Comparison of ENCODE assay signal across 21 cellular contexts in genomic region chr16:73323880-73324279, GRCh38.
DNase-seq lines count a peak whose midpoint lies in the region; ATAC-seq and TF ChIP-seq lines count a peak whose summit lies in the region.
"Had no signal": no experiment of that assay in that cellular context is flagged by ENCODE, and none has a peak within 500 bp of the region (broad histone marks: within the 10 kb centered on the region; RNA-seq: fewer than 3 reads in every experiment).

No MANE protein-coding gene starts in this region.

- WGBS in testis, 2 donors = 13 to 38% methylated on average over 1 of the region's 1 CpG

- ATAC-seq in left ventricle myocardium superior (peak; percentile 31), left cardiac atrium (no peak), left lobe of liver (peak; percentile 29), sciatic nerve (no peak)
- ATAC-seq: SK-N-SH treated with all-trans-retinoic acid at 6 μM for 48 hours, T-cell had no signal

- no peak for DNase-seq in left ventricle myocardium superior
- DNase-seq in left cardiac atrium = no peak
- DNase-seq in NCI-H446 treated with DMSO at 0.1 percent for 48 hours (lab: John Stamatoyannopoulos, UW) = peak; percentile 17
- no peak for DNase-seq in left lobe of liver (ENCODE audit: low spot score)
- peak; percentile 23 for DNase-seq in testis
- no peak for DNase-seq in HK-2 (ENCODE audit: unreplicated experiment)
- no peak for DNase-seq in erythroblast (lab: John Stamatoyannopoulos, UW)
- DNase-seq in sciatic nerve (ENCODE audit: low spot score) = no peak
- DNase-seq: ACHN, H7, HFFc6, Karpas-422, MG63, NCI-H1092 treated with DMSO at 0.1 percent for 48 hours, NCI-H146, NCI-H2081 treated with DMSO at 0.1 percent for 48 hours, NCI-H345, SIG-M5, T-cell had no signal

- no peaks in the 10 kb centered on the region for H3K4me1 ChIP-seq in testis

- no peak overlapping the region for H3K4me3 ChIP-seq in testis
- H3K4me3 ChIP-seq: MG63 had no signal

- no peak for TF ChIP-seq CTCF in testis (IDR thresholded peaks at IDR 0.05)

- H3K36me3 ChIP-seq in testis (ENCODE audit: low read depth, missing control alignments) = no peaks in the 10 kb centered on the region
- H3K36me3 ChIP-seq: MG63 had no signal

- no peaks in the 10 kb centered on the region for H3K27me3 ChIP-seq in testis
- H3K27me3 ChIP-seq: MG63 had no signal

- intact Hi-C loops in left ventricle myocardium superior (cut with micrococcal nuclease) (no loop called here), left cardiac atrium (cut with DNase I) (no loop called here), testis (cut with DNase I; ENCODE audit: low total_unique reads) (no loop called here), sciatic nerve (cut with DNase I) (no loop called here)

- no peak overlapping the region for H3K27ac ChIP-seq in testis
- H3K27ac ChIP-seq: C4-2B had no signal

- TF ChIP-seq POLR2A in testis (IDR thresholded peaks at IDR 0.05) (no peak), erythroblast (IDR thresholded peaks at IDR 0.05; ENCODE audit: low read length) (no peak)

- H3K9me3 ChIP-seq in testis = no peaks in the 10 kb centered on the region
- H3K9me3 ChIP-seq: MG63 had no signal

Comparison
In these comparisons a context has a peak if more than half of its experiments do, and no peak if none do; other contexts are left out.
1. ATAC-seq: peak in left ventricle myocardium superior (single experiment) and left lobe of liver (single experiment); none in left cardiac atrium (0 of 2) and sciatic nerve (single experiment).
2. DNase-seq: peak in NCI-H446 treated with DMSO at 0.1 percent for 48 hours (single experiment) and testis (single experiment); none in left ventricle myocardium superior (single experiment), left cardiac atrium (single experiment), left lobe of liver (single experiment), HK-2 (single experiment), erythroblast (0 of 2) and sciatic nerve (single experiment).